ENCODE assay signal across 17 cellular contexts in the genomic region with DNA sequence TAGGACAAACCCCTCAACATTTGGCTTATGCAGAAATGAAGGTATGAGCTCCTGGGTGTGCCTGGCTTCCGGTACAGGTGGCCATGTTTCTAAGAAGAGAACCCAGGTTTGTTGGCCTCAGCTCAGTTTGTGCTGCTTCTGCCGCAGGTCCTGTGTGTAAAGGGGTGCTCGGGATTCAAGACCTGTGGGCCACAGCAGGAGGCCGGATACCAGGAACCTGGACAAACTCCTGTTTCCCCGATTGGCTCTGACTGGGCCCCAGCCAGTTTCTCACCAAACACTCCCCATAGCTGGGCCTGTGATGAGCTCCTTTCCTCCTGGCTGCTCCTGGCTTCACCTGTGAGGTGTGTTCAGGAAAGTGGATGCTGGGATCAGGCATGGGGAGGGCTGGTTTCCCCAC.
"Had no signal": no experiment of that assay in that cellular context is flagged by ENCODE, and none has a peak within 500 bp of the region (broad histone marks: within the 10 kb centered on the region; RNA-seq: fewer than 3 reads in every experiment).

No MANE protein-coding gene starts in this region.

- ATAC-seq: foreskin keratinocyte, gastroesophageal sphincter, heart right ventricle, left cardiac atrium, left lung, left ventricle myocardium superior, lower lobe of right lung had no signal

- H3K27ac Mint-ChIP-seq: dendritic cell treated with granulocyte-macrophage colony-stimulating factor and Interleukin-4, amounts not matched to agents 40 ng/mL and 50 ng/mL, for 4 days had no signal

- H3K27me3 ChIP-seq: colonic mucosa, foreskin keratinocyte, gastroesophageal sphincter, left lung had no signal

- H3K27ac ChIP-seq: colonic mucosa, esophagus muscularis mucosa, foreskin keratinocyte, gastroesophageal sphincter, heart right ventricle, left lung, lower lobe of right lung had no signal

- H3K4me3 Mint-ChIP-seq: dendritic cell treated with granulocyte-macrophage colony-stimulating factor and Interleukin-4, amounts not matched to agents 40 ng/mL and 50 ng/mL, for 4 days had no signal

- H3K36me3 ChIP-seq: colonic mucosa, esophagus muscularis mucosa, gastroesophageal sphincter, heart right ventricle, left lung, lower lobe of right lung had no signal

- DNase-seq: colonic mucosa; cortex of kidney; effector CD4-positive, alpha-beta T cell; effector memory CD4-positive, alpha-beta T cell; foreskin keratinocyte; glutamatergic neuron; heart right ventricle; hippocampal formation; left cardiac atrium; left lung; left ventricle myocardium superior; lower lobe of right lung; mesenchymal stem cell; midbrain had no signal

- H3K9me3 ChIP-seq: colonic mucosa, esophagus muscularis mucosa, gastroesophageal sphincter, lower lobe of right lung had no signal

- H3K4me1 ChIP-seq: colonic mucosa, esophagus muscularis mucosa, foreskin keratinocyte, gastroesophageal sphincter, heart right ventricle, left lung, lower lobe of right lung had no signal

- H3K4me3 ChIP-seq: colonic mucosa, esophagus muscularis mucosa, gastroesophageal sphincter, heart right ventricle, left lung, lower lobe of right lung had no signal

- H3K27me3 Mint-ChIP-seq: dendritic cell treated with granulocyte-macrophage colony-stimulating factor and Interleukin-4, amounts not matched to agents 40 ng/mL and 50 ng/mL, for 4 days had no signal
